In the genomic region with DNA sequence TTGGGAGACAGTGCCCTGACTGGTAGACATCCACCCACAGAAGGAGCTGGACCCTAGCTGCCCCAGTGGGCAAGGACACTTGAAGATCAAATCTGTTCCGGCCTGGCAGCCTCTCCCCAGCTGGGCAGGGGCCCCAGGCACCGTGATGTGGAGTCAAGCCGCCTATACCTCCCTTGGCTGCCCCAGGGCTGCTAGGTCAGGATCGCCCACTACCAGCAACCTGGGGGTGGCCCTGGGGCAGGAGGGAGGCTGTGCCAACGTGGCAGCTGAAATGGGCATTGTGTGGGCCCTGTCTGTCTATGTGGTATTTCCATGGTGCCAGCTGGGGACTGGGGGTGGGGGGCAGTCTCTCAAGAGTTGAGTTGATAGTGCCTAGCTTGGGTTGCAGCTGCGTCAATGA, we compare ENCODE assay signal across 8 cellular contexts. TPM values are rescaled to one million over a fixed set of nuclear protein-coding genes. Genes with fewer than 3 reads are reported as not detected.
DNase-seq lines count a peak whose midpoint lies in the region; ATAC-seq and TF ChIP-seq lines count a peak whose summit lies in the region.
"Had no signal": no experiment of that assay in that cellular context is flagged by ENCODE, and none has a peak within 500 bp of the region (broad histone marks: within the 10 kb centered on the region; RNA-seq: fewer than 3 reads in every experiment).

No MANE protein-coding gene starts in this region.

- H3K9ac ChIP-seq in IMR-90 (ENCODE audit: low read depth, low read length) (peak overlapping the region; percentile 82), subcutaneous abdominal adipose tissue (ENCODE audit: low read length in 5 of 5) (peak overlapping the region; percentile 87 to 90 (median 88))

- no peak for TF ChIP-seq RAD21 in IMR-90 (IDR thresholded peaks at IDR 0.05; ENCODE audit: low read length)

- BruUV-seq in IMR-90 (replicated peaks; lab: Mats Ljungman, UMichigan), result no TSS peak

- H3K36me3 ChIP-seq in IMR-90 (ENCODE audit: control insufficient read depth, insufficient read depth, low read length) (peaks cover 13% of the 10 kb centered on the region), left lung (peaks cover 0 to 15% of the 10 kb centered on the region in 2 donors), subcutaneous abdominal adipose tissue (ENCODE audit: control insufficient read depth in 5 of 5, insufficient read depth in 5 of 5, low read length in 5 of 5) (peaks cover 0 to 39% (median 35%) of the 10 kb centered on the region in 5 donors)

- dilution Hi-C loops in IMR-90 (cut with HindIII; ENCODE audit: low sequenced_read_pairs, unreplicated experiment), result no loop called here

- peak overlapping the region; percentile 97 for H2AK9ac ChIP-seq in IMR-90 (replicated peaks; ENCODE audit: low read depth, low read length, poor library complexity)

- H3K56ac ChIP-seq in IMR-90 (ENCODE audit: extremely low read depth, insufficient read depth, low read length), result no peak overlapping the region

- peak overlapping the region; percentile 95 for H2AFZ ChIP-seq in IMR-90 (replicated peaks; ENCODE audit: low read length, poor library complexity)

- no peak for ATAC-seq in IMR-90 (ENCODE audit: low read depth)
- no peak for ATAC-seq in left lung
- no peak for ATAC-seq in HG03139 (IDR thresholded peaks at IDR 0.05; ENCODE audit: unreplicated experiment)
- ATAC-seq in GM21360 (IDR thresholded peaks at IDR 0.05; ENCODE audit: unreplicated experiment), result no peak

- peak overlapping the region; percentile 66 for H3K4ac ChIP-seq in IMR-90 (ENCODE audit: low read depth, low read length)

- H3K4me2 ChIP-seq in IMR-90 (ENCODE audit: low read depth, low read length), result peak overlapping the region; percentile 92

- H4K91ac ChIP-seq in IMR-90 (ENCODE audit: insufficient read depth, low read depth, low read length), result no peak overlapping the region; the same call in 1 of the 2 replicates

- H3K27me3 ChIP-seq in IMR-90 (ENCODE audit: control insufficient read depth, insufficient read depth, low read length), result no peaks in the 10 kb centered on the region
- no peaks in the 10 kb centered on the region for H3K27me3 ChIP-seq in left lung
- no peaks in the 10 kb centered on the region for H3K27me3 ChIP-seq in subcutaneous abdominal adipose tissue (ENCODE audit: control insufficient read depth in 5 of 5, insufficient read depth in 4 of 5, low read length in 5 of 5)

- H2BK5ac ChIP-seq in IMR-90 (ENCODE audit: low read depth, low read length, poor library complexity, severe bottlenecking), result no peak overlapping the region

- H2BK20ac ChIP-seq in IMR-90 (ENCODE audit: low read depth, low read length), result no peak overlapping the region

- peaks cover 6 to 16% of the 10 kb centered on the region in 2 experiments; a peak in 3 of 4 replicates for H3K79me1 ChIP-seq in IMR-90 (ENCODE audit: low read depth in 1 of 2, low read length in 2 of 2)

- H2BK120ac ChIP-seq in IMR-90 (ENCODE audit: low read depth, low read length), result no peak overlapping the region

- DNase-seq in IMR-90 (no peak), astrocyte of the spinal cord (ENCODE audit: low read depth, low spot score) (no peak), left lung (no peak), NOMO-1 (lab: John Stamatoyannopoulos, UW; ENCODE audit: unreplicated experiment in 2 of 2) (no peak)
- DNase-seq: stimulated activated CD4-positive, alpha-beta T cell treated with anti-CD3 and anti-CD28 coated beads, Interleukin-4, amount 100 ng/mL, for 24 hours had no signal

- H3K9me3 ChIP-seq in IMR-90 (ENCODE audit: control insufficient read depth, insufficient read depth, low read length), result no peaks in the 10 kb centered on the region
- H3K9me3 ChIP-seq in left lung, result no peaks in the 10 kb centered on the region
- H3K9me3 ChIP-seq in subcutaneous abdominal adipose tissue (ENCODE audit: control insufficient read depth in 5 of 5, low read length in 5 of 5), result no peaks in the 10 kb centered on the region

- H3K14ac ChIP-seq in IMR-90 (replicated peaks; ENCODE audit: low read depth, low read length), result peak overlapping the region; percentile 51; the same call in 1 of the 2 replicates

- no peak overlapping the region for H2BK15ac ChIP-seq in IMR-90 (ENCODE audit: low read depth, low read length)

- 0 out of 2 replicates have a peak overlapping the region, but pooled peaks have one; percentile 48 for H3K23ac ChIP-seq in IMR-90 (ENCODE audit: low read depth, low read length)

- no peak overlapping the region; the same call in 1 of the 2 replicates for H3K27ac ChIP-seq in IMR-90 (ENCODE audit: insufficient read depth, low read length)
- peak overlapping the region in 1 of 2 donors; percentile 78 for H3K27ac ChIP-seq in left lung
- H3K27ac ChIP-seq in subcutaneous abdominal adipose tissue (ENCODE audit: low read depth, low read length), result peak overlapping the region; percentile 89

- no peak for TF ChIP-seq POLR2A in IMR-90 (IDR thresholded peaks at IDR 0.05; ENCODE audit: low read depth, low read length)

- no peak overlapping the region; the same call in 1 of the 2 replicates for H3K18ac ChIP-seq in IMR-90 (ENCODE audit: low read depth, low read length)

- in situ Hi-C loops in IMR-90 (cut with MboI; ENCODE audit: low sequenced_read_pairs), result no loop called here
- in situ Hi-C loops in astrocyte of the spinal cord (cut with HindIII; ENCODE audit: low sequenced_read_pairs), result no loop called here

- POLR2A ChIA-PET in IMR-90 (lab: Charles Lee; ENCODE audit: unreplicated experiment), result no interaction called here

- 40% methylated on average over 2 of the region's 6 CpGs; no CpG with 5 or more reads in 1 of the 2 experiments for WGBS in IMR-90 (ENCODE audit: extremely low coverage in 2 of 2, insufficient read length in 1 of 2), 2 experiments

- peak overlapping the region; percentile 63 for H2AK5ac ChIP-seq in IMR-90 (ENCODE audit: low read depth, low read length)

- H4K5ac ChIP-seq in IMR-90 (ENCODE audit: low read depth, low read length), result peak overlapping the region; percentile 56; the same call in 1 of the 2 replicates

- no peak for TF ChIP-seq CTCF in IMR-90 (conservative IDR thresholded peaks at IDR 0.05; ENCODE audit: low read depth, low read length)
- no peak for TF ChIP-seq CTCF in astrocyte of the spinal cord (IDR thresholded peaks at IDR 0.05; ENCODE audit: low read depth, low read length)
- no peak for TF ChIP-seq CTCF in left lung (IDR thresholded peaks at IDR 0.05)

- H3K4me3 ChIP-seq in IMR-90 (ENCODE audit: insufficient read depth, low read depth, low read length) (peak overlapping the region; percentile 91), astrocyte of the spinal cord (ENCODE audit: low read depth, low read length) (peak overlapping the region; percentile 69), left lung (peak overlapping the region; percentile 78 to 91), subcutaneous abdominal adipose tissue (ENCODE audit: low read depth in 1 of 5, low read length in 5 of 5) (peak overlapping the region; percentile 83 to 96 (median 87))

- CTCF ChIA-PET in IMR-90 (lab: Yijun Ruan, JAX), result interaction anchor here (1.0 kb wide), 1 partner anchor 98 kb away, joined by 3 read pairs; no protein-coding TSS in a partner anchor

- peaks cover 12% of the 10 kb centered on the region for H3K4me1 ChIP-seq in IMR-90 (ENCODE audit: control insufficient read depth, insufficient read depth, low read length)
- H3K4me1 ChIP-seq in left lung, result peaks cover 5 to 24% of the 10 kb centered on the region in 2 donors
- peaks cover 15 to 61% (median 60%) of the 10 kb centered on the region in 5 donors for H3K4me1 ChIP-seq in subcutaneous abdominal adipose tissue (ENCODE audit: control insufficient read depth in 5 of 5, insufficient read depth in 5 of 5, low read length in 5 of 5)

- 0 out of 2 replicates have a peak, but pooled peaks cover 6% of the 10 kb centered on the region for H3K9me1 ChIP-seq in IMR-90 (ENCODE audit: insufficient read depth, low read length)

- H4K8ac ChIP-seq in IMR-90 (ENCODE audit: low read depth in 2 of 2, low read length in 2 of 2), result peak overlapping the region; percentile 38 to 89; a peak in 2 of 4 replicates

- H4K20me1 ChIP-seq in IMR-90 (ENCODE audit: insufficient read depth, low read length), result peaks cover 6% of the 10 kb centered on the region

- intact Hi-C loops in IMR-90 (cut with micrococcal nuclease), result no loop called here
- intact Hi-C loops in left lung (cut with DNase I), result no loop called here

TF ChIP-seq in IMR-90, 13 proteins besides CTCF, POLR2A, EP300 and RAD21 (continues in another document):
- TF ChIP-seq MAZ (IDR thresholded peaks at IDR 0.05; ENCODE audit: borderline replicate concordance, low read depth, low read length), result no peak
- TF ChIP-seq RFX5 (IDR thresholded peaks at IDR 0.05; ENCODE audit: low read depth, low read length), result no peak
- no peak for TF ChIP-seq BHLHE40 (IDR thresholded peaks at IDR 0.05; ENCODE audit: low read depth, low read length)
- TF ChIP-seq, protein P1, sequence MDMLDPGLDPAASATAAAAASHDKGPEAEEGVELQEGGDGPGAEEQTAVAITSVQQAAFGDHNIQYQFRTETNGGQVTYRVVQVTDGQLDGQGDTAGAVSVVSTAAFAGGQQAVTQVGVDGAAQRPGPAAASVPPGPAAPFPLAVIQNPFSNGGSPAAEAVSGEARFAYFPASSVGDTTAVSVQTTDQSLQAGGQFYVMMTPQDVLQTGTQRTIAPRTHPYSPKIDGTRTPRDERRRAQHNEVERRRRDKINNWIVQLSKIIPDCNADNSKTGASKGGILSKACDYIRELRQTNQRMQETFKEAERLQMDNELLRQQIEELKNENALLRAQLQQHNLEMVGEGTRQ (IDR thresholded peaks at IDR 0.05; ENCODE audit: low read depth, low read length), result no peak
- no peak for TF ChIP-seq NFE2L2 (IDR thresholded peaks at IDR 0.05; ENCODE audit: low read depth, low read length)

RNA-seq across cellular contexts. Expression of a gene that starts 0.9 kb away (rescaled TPM):
- 26.7 and 38.0 TPM in 2 replicates for total RNA-seq in IMR-90 (2012; rRNA removed)
- 104 and 113 TPM in 2 replicates for polyA plus RNA-seq in IMR-90 (2012; rRNA removed)
- polyA plus RNA-seq in IMR-90 (2012; cell fraction: cytosol; rRNA removed), result 45.0 and 131 TPM in 2 replicates
- polyA plus RNA-seq in IMR-90 (2012; cell fraction: nucleus; rRNA removed; ENCODE audit: low replicate concordance), result 71.2 and 130 TPM in 2 replicates
- 10 to 100 TPM; 20.7 to 32.0 TPM for total RNA-seq in left lung

RNA-seq across cellular contexts. Expression of a gene that starts 33.9 kb away (rescaled TPM):
- 1.4 TPM in 2 replicates for total RNA-seq in IMR-90 (2012; rRNA removed)
- polyA plus RNA-seq in IMR-90 (2012; rRNA removed), result 6.2 and 6.7 TPM in 2 replicates
- polyA plus RNA-seq in IMR-90 (2012; cell fraction: cytosol; rRNA removed), result 2.7 and 5.4 TPM in 2 replicates
- polyA plus RNA-seq in IMR-90 (2012; cell fraction: nucleus; rRNA removed; ENCODE audit: low replicate concordance), result 20.9 and 34.4 TPM in 2 replicates
- 10 to 100 TPM in 1 of 2 donors, 1 to 10 TPM in 1; 8.4 to 10.2 TPM for total RNA-seq in left lung

RNA-seq across cellular contexts. Expression of a gene that starts 40.2 kb away (rescaled TPM):
- total RNA-seq in IMR-90 (2012; rRNA removed) (78.0 and 80.0 TPM in 2 replicates), left lung (100 to 1,000 TPM; 182 to 311 TPM)
- polyA plus RNA-seq in IMR-90 (2012; rRNA removed), result 202 and 213 TPM in 2 replicates
- 91.6 and 164 TPM in 2 replicates for polyA plus RNA-seq in IMR-90 (2012; cell fraction: cytosol; rRNA removed)
- polyA plus RNA-seq in IMR-90 (2012; cell fraction: nucleus; rRNA removed; ENCODE audit: low replicate concordance), result 230 and 543 TPM in 2 replicates

RNA-seq across cellular contexts. Expression of a gene that starts 54.4 kb away (rescaled TPM):
- 28.0 and 38.6 TPM in 2 replicates for total RNA-seq in IMR-90 (2012; rRNA removed)
- polyA plus RNA-seq in IMR-90 (2012; rRNA removed), result 23.0 and 25.8 TPM in 2 replicates
- polyA plus RNA-seq in IMR-90 (2012; cell fraction: cytosol; rRNA removed), result 16.2 and 19.3 TPM in 2 replicates
- 42.2 and 55.1 TPM in 2 replicates for polyA plus RNA-seq in IMR-90 (2012; cell fraction: nucleus; rRNA removed; ENCODE audit: low replicate concordance)
- total RNA-seq in left lung, result 10 to 100 TPM; 67.4 to 86.6 TPM
